Comparison of ENCODE assay signal across 8 cellular contexts in the genomic region with DNA sequence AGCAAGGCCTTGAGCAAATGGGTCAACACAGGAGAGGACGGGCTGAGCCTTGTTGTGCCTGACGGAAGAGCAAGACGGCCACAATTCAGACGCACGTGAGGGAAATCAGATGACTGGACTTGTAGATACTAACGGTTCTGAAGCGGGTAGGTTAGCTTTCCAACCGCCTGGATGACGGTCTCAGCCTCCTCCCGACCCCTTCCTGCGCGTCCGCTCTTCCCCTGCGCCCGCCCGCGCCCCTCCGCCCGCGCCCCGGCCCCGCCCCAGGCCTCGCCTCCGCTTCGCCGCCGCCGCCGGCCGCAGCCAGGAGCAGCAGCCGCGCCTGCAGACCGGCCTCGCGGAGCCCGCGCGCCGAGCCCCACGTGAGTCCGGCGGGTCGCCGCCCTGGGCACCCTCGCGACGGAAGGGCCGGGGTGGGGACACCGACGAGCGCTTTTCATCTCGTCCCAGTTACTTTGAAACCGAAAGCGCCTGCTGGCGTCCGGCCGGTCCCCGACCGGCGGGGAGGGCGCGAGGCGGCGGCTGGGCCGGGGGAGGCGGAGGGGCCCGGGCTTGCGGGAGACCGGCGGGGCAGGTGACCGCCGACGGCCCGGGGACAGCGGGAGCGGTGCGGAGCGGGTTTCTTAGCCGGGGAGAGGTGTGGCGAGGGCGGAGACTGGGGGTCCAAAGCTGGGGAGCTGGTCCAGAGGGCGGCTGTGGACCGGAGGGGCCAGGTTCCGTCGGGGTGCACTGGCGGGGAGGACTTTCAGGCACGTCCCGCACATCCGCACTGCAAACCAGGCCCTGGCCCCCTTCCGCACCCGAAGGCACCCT. TPM values are rescaled to one million over a fixed set of nuclear protein-coding genes. Genes with fewer than 3 reads are reported as not detected.
DNase-seq lines count a peak whose midpoint lies in the region; ATAC-seq, FAIRE-seq and TF ChIP-seq lines count a peak whose summit lies in the region.

A gene with protein sequence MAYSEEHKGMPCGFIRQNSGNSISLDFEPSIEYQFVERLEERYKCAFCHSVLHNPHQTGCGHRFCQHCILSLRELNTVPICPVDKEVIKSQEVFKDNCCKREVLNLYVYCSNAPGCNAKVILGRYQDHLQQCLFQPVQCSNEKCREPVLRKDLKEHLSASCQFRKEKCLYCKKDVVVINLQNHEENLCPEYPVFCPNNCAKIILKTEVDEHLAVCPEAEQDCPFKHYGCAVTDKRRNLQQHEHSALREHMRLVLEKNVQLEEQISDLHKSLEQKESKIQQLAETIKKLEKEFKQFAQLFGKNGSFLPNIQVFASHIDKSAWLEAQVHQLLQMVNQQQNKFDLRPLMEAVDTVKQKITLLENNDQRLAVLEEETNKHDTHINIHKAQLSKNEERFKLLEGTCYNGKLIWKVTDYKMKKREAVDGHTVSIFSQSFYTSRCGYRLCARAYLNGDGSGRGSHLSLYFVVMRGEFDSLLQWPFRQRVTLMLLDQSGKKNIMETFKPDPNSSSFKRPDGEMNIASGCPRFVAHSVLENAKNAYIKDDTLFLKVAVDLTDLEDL (plus strand): TSS at position 306 of the 813 bp plus-strand sequence. CDS start 26,407 bp downstream, outside the sequence.

- ATAC-seq in HG03097 (IDR thresholded peaks at IDR 0.05; ENCODE audit: low FRiP score, unreplicated experiment) (peak; percentile 33), Right ventricle myocardium superior (ENCODE audit: poor library complexity) (peak; percentile 83)

- no peaks in the 10 kb centered on the region for H3K9me3 Mint-ChIP-seq in activated naive CD4-positive, alpha-beta T cell treated with anti-CD3 and anti-CD28 coated beads, Interleukin-2, amount 50 U/mL, for 24 hours

- DNase-seq in ACHN (peak; percentile 45), GM18507 (ENCODE audit: extremely low spot score, insufficient read length, low read depth) (no peak), RPMI7951 (ENCODE audit: low read depth) (peak; percentile 51), Right ventricle myocardium superior (peak; percentile 72), NCI-H187 treated with DMSO at 0.1 percent for 48 hours (lab: John Stamatoyannopoulos, UW) (no peak)

- peak; percentile 71 for FAIRE-seq in GM18507 (lab: Jason Lieb, UNC)

- peaks cover 89% of the 10 kb centered on the region for H3K4me1 Mint-ChIP-seq in activated naive CD4-positive, alpha-beta T cell treated with anti-CD3 and anti-CD28 coated beads, Interleukin-2, amount 50 U/mL, for 24 hours

- peak within 1 kb of the TSS; percentile 6 for H3K27ac ChIP-seq in parathyroid adenoma

- H3K9me3 ChIP-seq in parathyroid adenoma (ENCODE audit: control insufficient read depth, low read length), result no peaks in the 10 kb centered on the region

- no peaks in the 10 kb centered on the region for H3K36me3 ChIP-seq in parathyroid adenoma (ENCODE audit: control insufficient read depth, insufficient read depth, low read length)

- intact Hi-C loops in Right ventricle myocardium superior (cut with DNase I), result loop anchor here (10.0 kb wide), 1 partner anchor 148 kb away; no protein-coding TSS in a partner anchor

- peak within 1 kb of the TSS; percentile 50 for H3K4me3 ChIP-seq in parathyroid adenoma (ENCODE audit: low read depth, low read length)

- H2AFZ ChIP-seq in parathyroid adenoma, result peak within 1 kb of the TSS; percentile 77

- H3K79me2 ChIP-seq in parathyroid adenoma, result no peaks in the 10 kb centered on the region

- TF ChIP-seq CTCF in parathyroid adenoma (IDR thresholded peaks at IDR 0.05), result no peak

- no peaks in the 10 kb centered on the region for H3K27me3 ChIP-seq in parathyroid adenoma (ENCODE audit: control insufficient read depth, insufficient read depth, low read length)

- H3K27me3 Mint-ChIP-seq in activated naive CD4-positive, alpha-beta T cell treated with anti-CD3 and anti-CD28 coated beads, Interleukin-2, amount 50 U/mL, for 24 hours, result no peaks in the 10 kb centered on the region

- H3K9ac ChIP-seq in parathyroid adenoma, result no peak within 1 kb of the TSS

- peak within 1 kb of the TSS; percentile 90 for H3K4me3 Mint-ChIP-seq in activated naive CD4-positive, alpha-beta T cell treated with anti-CD3 and anti-CD28 coated beads, Interleukin-2, amount 50 U/mL, for 24 hours

- H3K36me3 Mint-ChIP-seq in activated naive CD4-positive, alpha-beta T cell treated with anti-CD3 and anti-CD28 coated beads, Interleukin-2, amount 50 U/mL, for 24 hours, result no peaks in the 10 kb centered on the region

- in situ Hi-C loops in ACHN (cut with HindIII; ENCODE audit: low pct_ligation_motif_present, low pct_unique_long_range_greater_than_20kb, low sequenced_read_pairs), result no loop called here

- H3K27ac Mint-ChIP-seq in activated naive CD4-positive, alpha-beta T cell treated with anti-CD3 and anti-CD28 coated beads, Interleukin-2, amount 50 U/mL, for 24 hours, result peak within 1 kb of the TSS; percentile 99

- peak within 1 kb of the TSS; percentile 85 for H3K4me2 ChIP-seq in parathyroid adenoma (ENCODE audit: low read length)

- H3K4me1 ChIP-seq in parathyroid adenoma, result no peaks in the 10 kb centered on the region

RNA-seq across cellular contexts. Expression of the gene that starts here (rescaled TPM):
- 6.4 and 7.9 TPM in 2 replicates for total RNA-seq in RPMI7951 (2014; rRNA removed; shearing (Covaris generic))
- total RNA-seq in Right ventricle myocardium superior, result 1.5 TPM

Comparison
In these comparisons a context has a peak if more than half of its experiments do, and no peak if none do; other contexts are left out.
1. DNase-seq: peak in ACHN (single experiment), RPMI7951 (single experiment) and Right ventricle myocardium superior (single experiment); none in GM18507 (single experiment) and NCI-H187 treated with DMSO at 0.1 percent for 48 hours (single experiment).